ENCODE assay signal across 8 cellular contexts in genomic region chr18:58615150-58616132, GRCh38. TPM values are rescaled to one million over a fixed set of nuclear protein-coding genes. Genes with fewer than 3 reads are reported as not detected.
DNase-seq lines count a peak whose midpoint lies in the region; ATAC-seq lines count a peak whose summit lies in the region.

No MANE protein-coding gene starts in this region.

- H3K4me3 Mint-ChIP-seq in activated T-cell treated with anti-CD3 and anti-CD28 coated beads, Interleukin-2, amount 50 U/mL, for 72 hours, result peak overlapping the region; percentile 73 to 78

- H3K27ac ChIP-seq in BLaER1 treated with 17β-estradiol and CSF1 and Interleukin-3, amounts not matched to agents 10 nM and 100 nM, result no peak overlapping the region
- H3K27ac ChIP-seq in substantia nigra (ENCODE audit: low read depth, low read length, poor library complexity, severe bottlenecking), result no peak overlapping the region

- DNase-seq in activated T-cell treated with anti-CD3 and anti-CD28 coated beads, Interleukin-2, amount 50 U/mL, for 72 hours, result peak; percentile 77 to 88
- peak; percentile 48 for DNase-seq in stimulated activated CD4-positive, alpha-beta T cell treated with anti-CD3 and anti-CD28 coated beads, Interleukin-4, amount 100 ng/mL, for 1 hour
- DNase-seq in GF-D8 (lab: John Stamatoyannopoulos, UW) (no peak), cortex of kidney (lab: John Stamatoyannopoulos, UW) (no peak), substantia nigra (lab: John Stamatoyannopoulos, UW) (no peak)

- peaks cover 0 to 2% of the 10 kb centered on the region in 2 donors for H3K36me3 Mint-ChIP-seq in activated T-cell treated with anti-CD3 and anti-CD28 coated beads, Interleukin-2, amount 50 U/mL, for 72 hours (ENCODE audit: insufficient read depth in 2 of 2)

- no peaks in the 10 kb centered on the region for H3K9me3 Mint-ChIP-seq in activated T-cell treated with anti-CD3 and anti-CD28 coated beads, Interleukin-2, amount 50 U/mL, for 72 hours

- ATAC-seq in GM19468 (IDR thresholded peaks at IDR 0.05; ENCODE audit: extremely low read depth, unreplicated experiment), result peak; percentile 50
- ATAC-seq in HG03521 (IDR thresholded peaks at IDR 0.05; ENCODE audit: unreplicated experiment), result peak; percentile 83
- peak; percentile 96 to 97 for ATAC-seq in activated T-cell treated with anti-CD3 and anti-CD28 coated beads, Interleukin-2, amount 50 U/mL, for 72 hours (replicated peaks in 1 of 2)

- H3K9me3 ChIP-seq in BLaER1 treated with 17β-estradiol and CSF1 and Interleukin-3, amounts not matched to agents 10 nM and 100 nM (replicated peaks in 1 of 11), result no peaks in the 10 kb centered on the region

- no peak overlapping the region for H3K4me3 ChIP-seq in BLaER1 treated with 17β-estradiol and CSF1 and Interleukin-3, amounts not matched to agents 10 nM and 100 nM

- no peaks in the 10 kb centered on the region for H3K36me3 ChIP-seq in BLaER1 treated with 17β-estradiol and CSF1 and Interleukin-3, amounts not matched to agents 10 nM and 100 nM

- H3K9ac ChIP-seq in BLaER1 treated with 17β-estradiol and CSF1 and Interleukin-3, amounts not matched to agents 10 nM and 100 nM, result no peak overlapping the region

- peak overlapping the region; percentile 85 for H3K27ac Mint-ChIP-seq in activated T-cell treated with anti-CD3 and anti-CD28 coated beads, Interleukin-2, amount 50 U/mL, for 72 hours

- H3K27me3 ChIP-seq in BLaER1 treated with 17β-estradiol and CSF1 and Interleukin-3, amounts not matched to agents 10 nM and 100 nM, result no peaks in the 10 kb centered on the region

- peaks cover 27% of the 10 kb centered on the region for H3K27me3 Mint-ChIP-seq in activated T-cell treated with anti-CD3 and anti-CD28 coated beads, Interleukin-2, amount 50 U/mL, for 72 hours (ENCODE audit: low read depth)

- H3K4me1 ChIP-seq in BLaER1 treated with 17β-estradiol and CSF1 and Interleukin-3, amounts not matched to agents 10 nM and 100 nM, result peaks cover 0 to 14% (median 9%) of the 10 kb centered on the region in 10 experiments; a peak in 13 of 20 replicates

- peak overlapping the region in 8 of 11 experiments; percentile 6 to 33 (median 28); a peak in 9 of 22 replicates for H3K4me2 ChIP-seq in BLaER1 treated with 17β-estradiol and CSF1 and Interleukin-3, amounts not matched to agents 10 nM and 100 nM

- H4K20me1 ChIP-seq in BLaER1 treated with 17β-estradiol and CSF1 and Interleukin-3, amounts not matched to agents 10 nM and 100 nM, result no peaks in the 10 kb centered on the region

- H3K4me1 Mint-ChIP-seq in activated T-cell treated with anti-CD3 and anti-CD28 coated beads, Interleukin-2, amount 50 U/mL, for 72 hours (ENCODE audit: low read depth), result peaks cover 56% of the 10 kb centered on the region

RNA-seq across cellular contexts. Expression of gene ALPK2, which starts 13.4 kb away (rescaled TPM):
- 10 to 100 TPM; 12.7 to 18.5 TPM for total RNA-seq in activated T-cell treated with anti-CD3 and anti-CD28 coated beads, Interleukin-2, amount 50 U/mL, for 72 hours

RNA-seq across cellular contexts. Expression of gene MALT1, which starts 55.8 kb away (rescaled TPM):
- 10 to 100 TPM; 40.8 to 50.6 TPM for total RNA-seq in activated T-cell treated with anti-CD3 and anti-CD28 coated beads, Interleukin-2, amount 50 U/mL, for 72 hours

Comparison
In these comparisons a context has a peak if more than half of its experiments do, and no peak if none do; other contexts are left out.
1. DNase-seq: peak in activated T-cell treated with anti-CD3 and anti-CD28 coated beads, Interleukin-2, amount 50 U/mL, for 72 hours (2 of 2) and stimulated activated CD4-positive, alpha-beta T cell treated with anti-CD3 and anti-CD28 coated beads, Interleukin-4, amount 100 ng/mL, for 1 hour (single experiment); none in GF-D8 (single experiment), cortex of kidney (single experiment) and substantia nigra (0 of 49).
2. Peak in every context shown above with its lines, with median percentiles within 50 percentile points of each other: ATAC-seq.